8 cellular contexts compared by ENCODE assay signal in genomic region chr5:96876982-96877469, GRCh38. TPM values are rescaled to one million over a fixed set of nuclear protein-coding genes. Genes with fewer than 3 reads are reported as not detected.
DNase-seq lines count a peak whose midpoint lies in the region; ATAC-seq and TF ChIP-seq lines count a peak whose summit lies in the region.
"Not testable (repeated sequence)": the region's sequence is repeated elsewhere in the genome, so short reads cannot be mapped to it uniquely, and the experiment has no call there.

No MANE protein-coding gene starts in this region.

- H3K79me2 ChIP-seq in hepatocyte = not testable (repeated sequence)

- peak overlapping the region; percentile 72 for H3K4me2 ChIP-seq in hepatocyte

- peak overlapping the region; percentile 50 for H2AFZ ChIP-seq in hepatocyte

- H3K27me3 ChIP-seq in hepatocyte, ovary, tibial nerve: not testable (repeated sequence)

- 80% methylated on average over 12 of the region's 12 CpGs for WGBS in hepatocyte (ENCODE audit: low lambda C conversion rate, missing lambda C conversion rate)
- 13 to 30% (median 13%) methylated on average over 12 of the region's 12 CpGs for WGBS in ovary, 3 donors
- WGBS in tibial nerve, 2 donors = 27 to 42% methylated on average over 12 of the region's 12 CpGs

- H3K27ac ChIP-seq in coronary artery = peak overlapping the region in 1 of 2 donors; percentile 71
- H3K27ac ChIP-seq in hepatocyte = peak overlapping the region; percentile 9
- H3K27ac ChIP-seq in ovary = peak overlapping the region in 1 of 2 donors; percentile 43
- peak overlapping the region; percentile 77 to 88 (median 85) for H3K27ac ChIP-seq in tibial nerve

- not testable (repeated sequence) for H3K9me3 ChIP-seq in hepatocyte (ENCODE audit: low read depth); ovary; tibial nerve

- H3K4me3 ChIP-seq in coronary artery = peak overlapping the region; percentile 70
- H3K4me3 ChIP-seq in hepatocyte = not testable (repeated sequence)
- peak overlapping the region; percentile 68 for H3K4me3 ChIP-seq in ovary
- peak overlapping the region; percentile 50 to 71 (median 65) for H3K4me3 ChIP-seq in tibial nerve

- not testable (repeated sequence) for TF ChIP-seq CTCF in coronary artery (IDR thresholded peaks at IDR 0.05); hepatocyte (IDR thresholded peaks at IDR 0.05; ENCODE audit: poor library complexity); ovary (IDR thresholded peaks at IDR 0.05); tibial nerve (IDR thresholded peaks at IDR 0.05)

- peak; percentile 20 for ATAC-seq in HG03280 (IDR thresholded peaks at IDR 0.05; ENCODE audit: unreplicated experiment)

- H3K4me1 ChIP-seq in hepatocyte (ENCODE audit: insufficient read depth); ovary (ENCODE audit: insufficient read depth): not testable (repeated sequence)
- H3K4me1 ChIP-seq in tibial nerve = peaks cover 0 to 22% (median 11%) of the 10 kb centered on the region in 4 donors

- H3K9me2 ChIP-seq in hepatocyte (replicated peaks; ENCODE audit: insufficient read depth) = not testable (repeated sequence)

- intact Hi-C loops in ovary (cut with DNase I) = loop anchor here in 1 of 4 donors (1.0 kb wide), 1 partner anchor 58 kb away; no protein-coding TSS in a partner anchor

- TF ChIP-seq POLR2A in ovary (IDR thresholded peaks at IDR 0.05); tibial nerve (IDR thresholded peaks at IDR 0.05): not testable (repeated sequence)

- not testable (repeated sequence) for TF ChIP-seq EP300 in ovary (IDR thresholded peaks at IDR 0.05); tibial nerve (IDR thresholded peaks at IDR 0.05)

- not testable (repeated sequence) for H3K36me3 ChIP-seq in hepatocyte (replicated peaks; ENCODE audit: insufficient read depth, low read depth); ovary
- peaks cover 0 to 24% (median 0%) of the 10 kb centered on the region in 3 donors for H3K36me3 ChIP-seq in tibial nerve

- peak; percentile 52 for DNase-seq in DMS79 treated with DMSO at 0.1 percent for 48 hours (lab: John Stamatoyannopoulos, UW)
- DNase-seq in RKO (ENCODE audit: low spot score) = peak; percentile 45
- DNase-seq in activated T-cell treated with anti-CD3 and anti-CD28 coated beads, Interleukin-2, amount 50 U/mL, for 48 hours = peak; percentile 53 to 59
- DNase-seq in coronary artery (ENCODE audit: low spot score); hepatocyte (ENCODE audit: low spot score); ovary; tibial nerve (ENCODE audit: low spot score in 2 of 2): not testable (repeated sequence)

- H4K20me1 ChIP-seq in hepatocyte (ENCODE audit: insufficient read depth, poor library complexity, severe bottlenecking) = not testable (repeated sequence)

RNA-seq across cellular contexts. Expression of gene ERAP2, which starts 0.7 kb away (rescaled TPM):
- total RNA-seq in hepatocyte = 0.56 and 0.87 TPM in 2 replicates
- 1.5 and 2.0 TPM in 2 replicates for polyA plus RNA-seq in hepatocyte
- total RNA-seq in ovary = 10 to 100 TPM in 6 of 7 donors, 1 to 10 TPM in 1; 5.2 to 22.0 (median 15.9) TPM
- 10 to 100 TPM in 1 of 2 donors, 1 to 10 TPM in 1; 1.3 to 19.2 TPM for polyA plus RNA-seq in ovary
- total RNA-seq in tibial nerve = 10 to 100 TPM in 3 of 4 donors, 1 to 10 TPM in 1; 9.9 to 18.6 (median 12.2) TPM

RNA-seq across cellular contexts. Expression of gene LNPEP, which starts 58.9 kb away (rescaled TPM):
- total RNA-seq in hepatocyte (32.6 and 46.8 TPM in 2 replicates), ovary (10 to 100 TPM; 22.1 to 45.5 (median 34.5) TPM), tibial nerve (10 to 100 TPM; 40.4 to 71.8 (median 51.3) TPM)
- polyA plus RNA-seq in hepatocyte (4.9 and 7.1 TPM in 2 replicates), ovary (10 to 100 TPM in 1 of 2 donors, 1 to 10 TPM in 1; 7.6 to 14.2 TPM)
